ENCODE assay signal across 18 cellular contexts in the genomic region with DNA sequence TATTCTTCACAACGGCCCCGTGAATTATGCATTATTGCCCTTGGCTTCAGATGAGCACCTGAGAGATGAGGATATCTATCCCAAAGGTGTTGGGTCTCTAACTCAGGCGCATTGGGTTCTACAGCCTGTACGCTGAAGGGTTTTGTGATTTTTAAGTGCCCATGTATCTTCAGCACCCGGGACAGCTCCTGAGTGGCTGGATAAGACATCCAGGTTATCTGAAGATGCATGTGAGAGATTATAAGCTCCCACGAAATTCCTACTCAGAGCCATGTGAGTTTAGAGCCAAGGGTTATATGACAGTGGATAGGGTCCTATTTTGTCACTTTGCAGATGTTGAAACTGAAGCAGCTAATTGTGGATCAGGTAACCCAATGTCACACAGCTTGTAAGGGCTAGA.
DNase-seq lines count a peak whose midpoint lies in the region; ATAC-seq, FAIRE-seq and TF ChIP-seq lines count a peak whose summit lies in the region.
"Had no signal": no experiment of that assay in that cellular context is flagged by ENCODE, and none has a peak within 500 bp of the region (broad histone marks: within the 10 kb centered on the region; RNA-seq: fewer than 3 reads in every experiment).

No MANE protein-coding gene starts in this region.

- H3K9me2 ChIP-seq in MM.1S (replicated peaks; ENCODE audit: insufficient read depth, low read length): no peaks in the 10 kb centered on the region

- no peaks in the 10 kb centered on the region for H3K4me1 ChIP-seq in MM.1S (ENCODE audit: low read length)
- H3K4me1 ChIP-seq in K562 (replicated peaks in 1 of 2; ENCODE audit: control insufficient read depth in 2 of 2, insufficient read depth in 2 of 2, low read length in 2 of 2): no peaks in the 10 kb centered on the region
- H3K4me1 ChIP-seq in psoas muscle: no peaks in the 10 kb centered on the region
- H3K4me1 ChIP-seq: breast epithelium, Peyer's patch had no signal

- H3K9ac ChIP-seq in MM.1S (ENCODE audit: low read length) (no peak overlapping the region), K562 (ENCODE audit: insufficient read depth in 1 of 2, low read depth in 2 of 2, low read length in 2 of 2) (no peak overlapping the region)

- POLR2A ChIA-PET in K562 (lab: Yijun Ruan, JAX): interaction anchor here (1.2 kb wide), 1 partner anchor 25 kb away, joined by 3 read pairs; no protein-coding TSS in a partner anchor

- TF ChIP-seq POLR2A in K562 (conservative IDR thresholded peaks at IDR 0.05): no peak

- H3K27ac ChIP-seq in MM.1S (ENCODE audit: low read length) (no peak overlapping the region), K562 (ENCODE audit: extremely low read depth, low read depth, low read length) (no peak overlapping the region), psoas muscle (no peak overlapping the region)
- H3K27ac ChIP-seq: breast epithelium, Peyer's patch had no signal

- intact Hi-C loops in K562 (cut with micrococcal nuclease): no loop called here
- intact Hi-C loops in psoas muscle (cut with DNase I): no loop called here

- H2AFZ ChIP-seq in MM.1S (ENCODE audit: low read length) (no peak overlapping the region), K562 (ENCODE audit: low read depth, low read length) (no peak overlapping the region)

- H3F3A ChIP-seq in MM.1S (ENCODE audit: insufficient read depth, low read length): no peaks in the 10 kb centered on the region

- BruUV-seq in K562 (replicated peaks; lab: Mats Ljungman, UMichigan): no TSS peak

- H4K20me1 ChIP-seq in MM.1S (ENCODE audit: insufficient read depth, low read length) (no peaks in the 10 kb centered on the region), K562 (replicated peaks; ENCODE audit: control insufficient read depth, insufficient read depth, low read length) (no peaks in the 10 kb centered on the region; the same call in 1 of the 2 replicates)

- WGBS in K562 (ENCODE audit: insufficient coverage, low coverage, missing lambda C conversion rate): 8% methylated on average over 6 of the region's 6 CpGs
- 52 to 59% (median 57%) methylated on average over 6 of the region's 6 CpGs for WGBS in psoas muscle, 3 donors

- TF ChIP-seq EP300 in K562 (IDR thresholded peaks at IDR 0.05; ENCODE audit: low read length): no peak

- H3K9me1 ChIP-seq in K562 (ENCODE audit: control insufficient read depth, insufficient read depth, low read length): no peaks in the 10 kb centered on the region

- no peaks in the 10 kb centered on the region for H3K9me3 ChIP-seq in MM.1S (replicated peaks; ENCODE audit: insufficient read depth, low read length)
- H3K9me3 ChIP-seq in K562 (replicated peaks; ENCODE audit: control insufficient read depth, insufficient read depth, low read depth, low read length): no peaks in the 10 kb centered on the region
- no peaks in the 10 kb centered on the region for H3K9me3 ChIP-seq in psoas muscle
- H3K9me3 ChIP-seq: mucosa of descending colon had no signal

- DNase-seq in H7: peak; percentile 35
- peak; percentile 36 for DNase-seq in MM.1S
- peak in 1 of 4 experiments; percentile 22 for DNase-seq in K562 (ENCODE audit: extremely low read depth in 1 of 4, low spot score in 3 of 4)
- peak; percentile 16 for DNase-seq in myocyte (ENCODE audit: low read depth)
- no peak for DNase-seq in psoas muscle
- no peak for DNase-seq in NCI-H2171 (lab: John Stamatoyannopoulos, UW)
- DNase-seq: activated CD8-positive, alpha-beta T cell treated with anti-CD3 and anti-CD28 coated beads for 36 hours; activated effector memory CD4-positive, alpha-beta T cell treated with Interleukin-2 at 50 U/mL for 16 hours; effector memory CD4-positive, alpha-beta T cell; foreskin melanocyte; HFFc6; NCI-H1105; Peyer's patch; T-helper 9 cell had no signal

- CTCF ChIA-PET in K562 (lab: Yijun Ruan, JAX; ENCODE audit: low intra/inter-chr PET ratio): no interaction called here

- H3K36me3 ChIP-seq in H7 (replicated peaks; ENCODE audit: control insufficient read depth, insufficient read depth, low read length) (no peaks in the 10 kb centered on the region), MM.1S (replicated peaks; ENCODE audit: insufficient read depth, low read length) (no peaks in the 10 kb centered on the region), K562 (ENCODE audit: control insufficient read depth, insufficient read depth, low read length) (no peaks in the 10 kb centered on the region), psoas muscle (ENCODE audit: insufficient read depth in 1 of 2, low read depth in 1 of 2) (no peaks in the 10 kb centered on the region)
- H3K36me3 ChIP-seq: breast epithelium, Peyer's patch had no signal

- in situ Hi-C loops in K562 (cut with MboI): no loop called here

- H3K4me2 ChIP-seq in MM.1S (ENCODE audit: low read depth, low read length) (no peak overlapping the region), K562 (ENCODE audit: insufficient read depth, low read length) (no peak overlapping the region)

- H3K79me2 ChIP-seq in MM.1S (ENCODE audit: low read length) (no peaks in the 10 kb centered on the region), K562 (ENCODE audit: control insufficient read depth, insufficient read depth, low read length) (no peaks in the 10 kb centered on the region)

- no peak for TF ChIP-seq CTCF in MM.1S (IDR thresholded peaks at IDR 0.05; ENCODE audit: low read length)
- TF ChIP-seq CTCF in K562 (IDR thresholded peaks at IDR 0.05 in 2 of 3, conservative IDR thresholded peaks at IDR 0.05 in 1 of 3; ENCODE audit: insufficient read depth in 2 of 3, low read depth in 1 of 3, low read length in 3 of 3): no peak
- no peak for TF ChIP-seq CTCF in psoas muscle (IDR thresholded peaks at IDR 0.05)

- no peaks in the 10 kb centered on the region for H3K27me3 ChIP-seq in H7 (ENCODE audit: control insufficient read depth, insufficient read depth, low read length)
- H3K27me3 ChIP-seq in MM.1S (replicated peaks; ENCODE audit: insufficient read depth, low read length): no peaks in the 10 kb centered on the region
- H3K27me3 ChIP-seq in K562 (ENCODE audit: control insufficient read depth in 2 of 2, insufficient read depth in 2 of 2, low read length in 2 of 2): no peaks in the 10 kb centered on the region
- no peaks in the 10 kb centered on the region for H3K27me3 ChIP-seq in psoas muscle (ENCODE audit: insufficient read depth in 3 of 3, low read length in 2 of 3)
- H3K27me3 ChIP-seq: breast epithelium, Peyer's patch had no signal

- H3K4me3 ChIP-seq in H7 (ENCODE audit: insufficient read depth, low read depth, low read length) (no peak overlapping the region), MM.1S (ENCODE audit: low read length) (no peak overlapping the region), K562 (no peak overlapping the region), psoas muscle (no peak overlapping the region)
- H3K4me3 ChIP-seq: breast epithelium, mucosa of descending colon, Peyer's patch had no signal

- FAIRE-seq in K562 (lab: Jason Lieb, UNC): no peak

- no peak for TF ChIP-seq RAD21 in K562 (CRISPR knock-in tag; conservative IDR thresholded peaks at IDR 0.05 in 1 of 2, IDR thresholded peaks at IDR 0.05 in 1 of 2)

- ATAC-seq in K562 (no peak), psoas muscle (no peak), GM18907 (IDR thresholded peaks at IDR 0.05; ENCODE audit: unreplicated experiment) (no peak), HG03097 (IDR thresholded peaks at IDR 0.05; ENCODE audit: low FRiP score, unreplicated experiment) (no peak)
- ATAC-seq: activated CD8-positive, alpha-beta T cell treated with anti-CD3 and anti-CD28 coated beads for 36 hours; mucosa of descending colon had no signal

TF ChIP-seq in K562, 482 proteins besides CTCF, POLR2A, EP300 and RAD21 (continues in another document):
- TF ChIP-seq, protein P1, sequence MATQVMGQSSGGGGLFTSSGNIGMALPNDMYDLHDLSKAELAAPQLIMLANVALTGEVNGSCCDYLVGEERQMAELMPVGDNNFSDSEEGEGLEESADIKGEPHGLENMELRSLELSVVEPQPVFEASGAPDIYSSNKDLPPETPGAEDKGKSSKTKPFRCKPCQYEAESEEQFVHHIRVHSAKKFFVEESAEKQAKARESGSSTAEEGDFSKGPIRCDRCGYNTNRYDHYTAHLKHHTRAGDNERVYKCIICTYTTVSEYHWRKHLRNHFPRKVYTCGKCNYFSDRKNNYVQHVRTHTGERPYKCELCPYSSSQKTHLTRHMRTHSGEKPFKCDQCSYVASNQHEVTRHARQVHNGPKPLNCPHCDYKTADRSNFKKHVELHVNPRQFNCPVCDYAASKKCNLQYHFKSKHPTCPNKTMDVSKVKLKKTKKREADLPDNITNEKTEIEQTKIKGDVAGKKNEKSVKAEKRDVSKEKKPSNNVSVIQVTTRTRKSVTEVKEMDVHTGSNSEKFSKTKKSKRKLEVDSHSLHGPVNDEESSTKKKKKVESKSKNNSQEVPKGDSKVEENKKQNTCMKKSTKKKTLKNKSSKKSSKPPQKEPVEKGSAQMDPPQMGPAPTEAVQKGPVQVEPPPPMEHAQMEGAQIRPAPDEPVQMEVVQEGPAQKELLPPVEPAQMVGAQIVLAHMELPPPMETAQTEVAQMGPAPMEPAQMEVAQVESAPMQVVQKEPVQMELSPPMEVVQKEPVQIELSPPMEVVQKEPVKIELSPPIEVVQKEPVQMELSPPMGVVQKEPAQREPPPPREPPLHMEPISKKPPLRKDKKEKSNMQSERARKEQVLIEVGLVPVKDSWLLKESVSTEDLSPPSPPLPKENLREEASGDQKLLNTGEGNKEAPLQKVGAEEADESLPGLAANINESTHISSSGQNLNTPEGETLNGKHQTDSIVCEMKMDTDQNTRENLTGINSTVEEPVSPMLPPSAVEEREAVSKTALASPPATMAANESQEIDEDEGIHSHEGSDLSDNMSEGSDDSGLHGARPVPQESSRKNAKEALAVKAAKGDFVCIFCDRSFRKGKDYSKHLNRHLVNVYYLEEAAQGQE (CRISPR knock-in tag; IDR thresholded peaks at IDR 0.05; ENCODE audit: low read depth): peak; percentile 83
- TF ChIP-seq NUFIP1 (IDR thresholded peaks at IDR 0.05; ENCODE audit: partially characterized antibody) (no peak), EHMT2 (IDR thresholded peaks at IDR 0.05) (peak; percentile 90), RBM15 (IDR thresholded peaks at IDR 0.05; ENCODE audit: insufficient read depth, low read length) (no peak)

Comparison
In these comparisons a context has a peak if more than half of its experiments do, and no peak if none do; other contexts are left out.
1. DNase-seq: peak in H7 (single experiment), MM.1S (single experiment) and myocyte (single experiment); none in psoas muscle (0 of 2) and NCI-H2171 (single experiment).